In the genomic region with DNA sequence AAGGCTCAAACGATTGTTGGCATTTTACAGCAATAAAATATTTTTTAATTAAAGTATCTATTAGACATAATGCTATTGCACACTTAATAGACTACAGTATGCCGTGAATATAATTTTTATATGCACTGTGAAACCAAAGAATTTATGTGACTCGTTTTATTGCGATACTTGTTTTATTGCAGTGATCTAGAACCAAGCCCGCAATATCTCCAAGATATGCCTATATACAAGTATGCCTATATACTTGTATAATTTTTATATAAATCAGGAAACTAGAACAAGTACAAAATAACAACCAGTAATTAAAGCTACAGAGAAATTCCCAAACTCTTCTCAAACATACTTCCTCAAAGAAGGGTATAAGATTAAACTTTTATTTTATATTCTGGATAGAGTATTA, we compare ENCODE assay signal across 19 cellular contexts. TPM values are rescaled to one million over a fixed set of nuclear protein-coding genes. Genes with fewer than 3 reads are reported as not detected.
A peak's percentile ranks its signal among the peaks of the same experiment; 100 is the strongest.
DNase-seq lines count a peak whose midpoint lies in the region; ATAC-seq, FAIRE-seq and TF ChIP-seq lines count a peak whose summit lies in the region.
"Had no signal": no experiment of that assay in that cellular context is flagged by ENCODE, and none has a peak within 500 bp of the region (broad histone marks: within the 10 kb centered on the region; RNA-seq: fewer than 3 reads in every experiment).

No MANE protein-coding gene starts in this region.

- no peak overlapping the region for H3K9ac ChIP-seq in smooth muscle cell (ENCODE audit: low read depth)

- H3K36me3 ChIP-seq in gastroesophageal sphincter (no peaks in the 10 kb centered on the region), smooth muscle cell (ENCODE audit: low read depth) (no peaks in the 10 kb centered on the region)
- H3K36me3 ChIP-seq: HAP-1 had no signal

- no peak for TF ChIP-seq RAD21 in A549 (conservative IDR thresholded peaks at IDR 0.05 in 1 of 2, IDR thresholded peaks at IDR 0.05 in 1 of 2)

- H3K4me2 ChIP-seq in A549, result peak overlapping the region; percentile 79; the same call in 1 of the 3 replicates
- H3K4me2 ChIP-seq in smooth muscle cell, result no peak overlapping the region

- no peak for DNase-seq in A549 (ENCODE audit: low read depth in 1 of 2, low spot score in 1 of 2)
- DNase-seq in LNCaP clone FGC (ENCODE audit: low read depth), result peak; percentile 3
- no peak for DNase-seq in smooth muscle cell (lab: John Stamatoyannopoulos, UW; ENCODE audit: unreplicated experiment)
- no peak for DNase-seq in stimulated activated naive CD8-positive, alpha-beta T cell treated with anti-CD3 and anti-CD28 coated beads, Interleukin-15, Interleukin-2, amounts not matched to agents 100 U/mL and 50 U/mL, for 24 hours
- DNase-seq in RPMI8226, result no peak
- DNase-seq: Caco-2; CD4-positive, alpha-beta memory T cell; DMS 273 treated with DMSO at 0.1 percent for 48 hours; DMS79 treated with DMSO at 0.1 percent for 48 hours; KG1; NCI-H1105; NCI-H2081; NCI-H2171; NCI-H524 treated with DMSO at 0.1 percent for 48 hours; NCI-H82 had no signal

- no peak for TF ChIP-seq EP300 in A549 (IDR thresholded peaks at IDR 0.05)
- no peak for TF ChIP-seq EP300 in gastroesophageal sphincter (IDR thresholded peaks at IDR 0.05)

- H2AFZ ChIP-seq in smooth muscle cell (ENCODE audit: low read depth), result no peak overlapping the region

- CTCF ChIA-PET in A549 (lab: Yijun Ruan, JAX), result interaction anchor here (1.2 kb wide), 1 partner anchor 499 kb away, joined by 3 read pairs; no protein-coding TSS in a partner anchor

- H3K79me2 ChIP-seq in smooth muscle cell (ENCODE audit: low read depth), result peaks cover 74% of the 10 kb centered on the region

- H3K4me1 ChIP-seq in A549 (peaks cover 27% of the 10 kb centered on the region), gastroesophageal sphincter (peaks cover 0 to 30% (median 9%) of the 10 kb centered on the region in 3 donors), smooth muscle cell (ENCODE audit: low read depth) (peaks cover 8% of the 10 kb centered on the region)

- H4K20me1 ChIP-seq in smooth muscle cell (ENCODE audit: low read depth), result peaks cover 8% of the 10 kb centered on the region

- peaks cover 17% of the 10 kb centered on the region for H3F3A ChIP-seq in smooth muscle cell (ENCODE audit: low read depth)

- ATAC-seq in A549, result no peak
- ATAC-seq in gastroesophageal sphincter, result no peak
- ATAC-seq in stimulated activated naive CD8-positive, alpha-beta T cell treated with anti-CD3 and anti-CD28 coated beads, Interleukin-15, Interleukin-2, amounts not matched to agents 100 U/mL and 50 U/mL, for 24 hours, result no peak
- ATAC-seq in HG02970 (IDR thresholded peaks at IDR 0.05; ENCODE audit: low FRiP score, unreplicated experiment), result no peak
- ATAC-seq: Panc1 had no signal

- no peaks in the 10 kb centered on the region for H3K9me3 ChIP-seq in A549
- no peaks in the 10 kb centered on the region for H3K9me3 ChIP-seq in gastroesophageal sphincter
- H3K9me3 ChIP-seq in smooth muscle cell (replicated peaks; ENCODE audit: low read depth), result no peaks in the 10 kb centered on the region
- H3K9me3 ChIP-seq: Caco-2 had no signal

- H3K27ac ChIP-seq in A549 (peak overlapping the region; percentile 83 to 87; a peak in 5 of 6 replicates), gastroesophageal sphincter (peak overlapping the region in 3 of 4 donors; percentile 44 to 83 (median 59)), smooth muscle cell (ENCODE audit: low read depth) (peak overlapping the region; percentile 96)

- no peak for FAIRE-seq in A549 (lab: Jason Lieb, UNC)

- TF ChIP-seq CTCF in A549 (IDR thresholded peaks at IDR 0.05) (no peak), LNCaP clone FGC (IDR thresholded peaks at IDR 0.05; ENCODE audit: control insufficient read depth, extremely low read depth, insufficient read depth) (no peak), gastroesophageal sphincter (IDR thresholded peaks at IDR 0.05) (no peak), smooth muscle cell (IDR thresholded peaks at IDR 0.05; ENCODE audit: borderline replicate concordance, insufficient read depth, poor library complexity, severe bottlenecking) (no peak)

- TF ChIP-seq POLR2A in A549 (IDR thresholded peaks at IDR 0.05; ENCODE audit: low read length) (no peak), gastroesophageal sphincter (IDR thresholded peaks at IDR 0.05) (no peak)

- POLR2A ChIA-PET in A549 (lab: Yijun Ruan, JAX), result no interaction called here

- H3K4me3 ChIP-seq in A549, result no peak overlapping the region
- no peak overlapping the region for H3K4me3 ChIP-seq in LNCaP clone FGC (ENCODE audit: low read depth, low read length)
- H3K4me3 ChIP-seq in gastroesophageal sphincter, result no peak overlapping the region
- H3K4me3 ChIP-seq in smooth muscle cell, result no peak overlapping the region
- H3K4me3 ChIP-seq: HAP-1 had no signal

- 95% methylated on average over 5 of the region's 5 CpGs for WGBS in A549 (ENCODE audit: missing lambda C conversion rate)
- 86 to 92% methylated on average over 5 of the region's 5 CpGs for WGBS in gastroesophageal sphincter (ENCODE audit: low coverage in 1 of 2), 2 donors
- WGBS in smooth muscle cell (ENCODE audit: low lambda C conversion rate), result 96% methylated on average over 5 of the region's 5 CpGs

- H3K27me3 ChIP-seq in gastroesophageal sphincter (no peaks in the 10 kb centered on the region), smooth muscle cell (ENCODE audit: low read depth) (no peaks in the 10 kb centered on the region)

TF ChIP-seq in A549, 52 proteins besides CTCF, POLR2A, EP300 and RAD21 (continues in another document):
- TF ChIP-seq ESRRA (IDR thresholded peaks at IDR 0.05; ENCODE audit: borderline replicate concordance, low read length) (no peak), HOXA7 (CRISPR knock-in tag; IDR thresholded peaks at IDR 0.05) (no peak), JUNB (IDR thresholded peaks at IDR 0.05) (no peak), FOSL2 (IDR thresholded peaks at IDR 0.05) (no peak), FOSL2 (CRISPR knock-in tag; IDR thresholded peaks at IDR 0.05) (no peak), RCOR1 (IDR thresholded peaks at IDR 0.05; ENCODE audit: low read depth, low read length) (no peak), CBX2 (IDR thresholded peaks at IDR 0.05; ENCODE audit: borderline replicate concordance, low read depth) (no peak), SREBF2 (IDR thresholded peaks at IDR 0.05) (no peak), ZC3H11A (IDR thresholded peaks at IDR 0.05) (no peak), RNF2 (IDR thresholded peaks at IDR 0.05; ENCODE audit: borderline replicate concordance, low read depth) (no peak), TFCP2L1 (CRISPR knock-in tag; IDR thresholded peaks at IDR 0.05) (no peak), MAFK (IDR thresholded peaks at IDR 0.05; ENCODE audit: partially characterized antibody) (no peak), HEYL (CRISPR knock-in tag; IDR thresholded peaks at IDR 0.05) (no peak), JUN (IDR thresholded peaks at IDR 0.05) (no peak), PHF8 (IDR thresholded peaks at IDR 0.05; ENCODE audit: borderline replicate concordance, low read depth) (no peak), ZSCAN20 (CRISPR knock-in tag; IDR thresholded peaks at IDR 0.05) (no peak)
- TF ChIP-seq, protein P1, sequence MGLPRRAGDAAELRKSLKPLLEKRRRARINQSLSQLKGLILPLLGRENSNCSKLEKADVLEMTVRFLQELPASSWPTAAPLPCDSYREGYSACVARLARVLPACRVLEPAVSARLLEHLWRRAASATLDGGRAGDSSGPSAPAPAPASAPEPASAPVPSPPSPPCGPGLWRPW (IDR thresholded peaks at IDR 0.05), result no peak
- TF ChIP-seq, protein P2, sequence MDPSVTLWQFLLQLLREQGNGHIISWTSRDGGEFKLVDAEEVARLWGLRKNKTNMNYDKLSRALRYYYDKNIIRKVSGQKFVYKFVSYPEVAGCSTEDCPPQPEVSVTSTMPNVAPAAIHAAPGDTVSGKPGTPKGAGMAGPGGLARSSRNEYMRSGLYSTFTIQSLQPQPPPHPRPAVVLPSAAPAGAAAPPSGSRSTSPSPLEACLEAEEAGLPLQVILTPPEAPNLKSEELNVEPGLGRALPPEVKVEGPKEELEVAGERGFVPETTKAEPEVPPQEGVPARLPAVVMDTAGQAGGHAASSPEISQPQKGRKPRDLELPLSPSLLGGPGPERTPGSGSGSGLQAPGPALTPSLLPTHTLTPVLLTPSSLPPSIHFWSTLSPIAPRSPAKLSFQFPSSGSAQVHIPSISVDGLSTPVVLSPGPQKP (IDR thresholded peaks at IDR 0.05; ENCODE audit: low read depth, low read length), result no peak
- TF ChIP-seq, protein P3, sequence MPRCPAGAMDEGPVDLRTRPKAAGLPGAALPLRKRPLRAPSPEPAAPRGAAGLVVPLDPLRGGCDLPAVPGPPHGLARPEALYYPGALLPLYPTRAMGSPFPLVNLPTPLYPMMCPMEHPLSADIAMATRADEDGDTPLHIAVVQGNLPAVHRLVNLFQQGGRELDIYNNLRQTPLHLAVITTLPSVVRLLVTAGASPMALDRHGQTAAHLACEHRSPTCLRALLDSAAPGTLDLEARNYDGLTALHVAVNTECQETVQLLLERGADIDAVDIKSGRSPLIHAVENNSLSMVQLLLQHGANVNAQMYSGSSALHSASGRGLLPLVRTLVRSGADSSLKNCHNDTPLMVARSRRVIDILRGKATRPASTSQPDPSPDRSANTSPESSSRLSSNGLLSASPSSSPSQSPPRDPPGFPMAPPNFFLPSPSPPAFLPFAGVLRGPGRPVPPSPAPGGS (IDR thresholded peaks at IDR 0.05), result no peak
- TF ChIP-seq, protein P4, sequence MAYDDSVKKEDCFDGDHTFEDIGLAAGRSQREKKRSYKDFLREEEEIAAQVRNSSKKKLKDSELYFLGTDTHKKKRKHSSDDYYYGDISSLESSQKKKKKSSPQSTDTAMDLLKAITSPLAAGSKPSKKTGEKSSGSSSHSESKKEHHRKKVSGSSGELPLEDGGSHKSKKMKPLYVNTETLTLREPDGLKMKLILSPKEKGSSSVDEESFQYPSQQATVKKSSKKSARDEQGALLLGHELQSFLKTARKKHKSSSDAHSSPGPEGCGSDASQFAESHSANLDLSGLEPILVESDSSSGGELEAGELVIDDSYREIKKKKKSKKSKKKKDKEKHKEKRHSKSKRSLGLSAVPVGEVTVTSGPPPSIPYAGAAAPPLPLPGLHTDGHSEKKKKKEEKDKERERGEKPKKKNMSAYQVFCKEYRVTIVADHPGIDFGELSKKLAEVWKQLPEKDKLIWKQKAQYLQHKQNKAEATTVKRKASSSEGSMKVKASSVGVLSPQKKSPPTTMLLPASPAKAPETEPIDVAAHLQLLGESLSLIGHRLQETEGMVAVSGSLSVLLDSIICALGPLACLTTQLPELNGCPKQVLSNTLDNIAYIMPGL (CRISPR knock-in tag; IDR thresholded peaks at IDR 0.05; ENCODE audit: borderline replicate concordance), result no peak

RNA-seq across cellular contexts. Expression of a gene that starts 31.3 kb away (rescaled TPM):
- polyA plus RNA-seq in A549 (2011; rRNA removed) (8.1 and 8.3 TPM in 2 replicates), A549 (2017; fragmentation: RNase III; extraction: RNeasy Plus Mini Kit Qiagen cat#74134 plus additional on column Dnase treatment) (5.0 to 6.6 TPM (median 5.3 TPM) in 3 replicates), smooth muscle cell (22.7 and 29.0 TPM in 2 replicates)
- 0.66 and 0.67 TPM in 2 replicates for polyA plus RNA-seq in A549 (2012; cell fraction: cytosol; rRNA removed)
- polyA plus RNA-seq in A549 (2012; cell fraction: nucleus; rRNA removed), result 0.82 and 1.2 TPM in 2 replicates
- polyA minus RNA-seq in A549 (2011; rRNA and poly(A)+ RNA removed), result 5.2 and 9.8 TPM in 2 replicates
- total RNA-seq in gastroesophageal sphincter (10 to 100 TPM; 25.0 to 37.1 (median 30.4) TPM), smooth muscle cell (25.1 and 28.5 TPM in 2 replicates)
